In the genomic region with DNA sequence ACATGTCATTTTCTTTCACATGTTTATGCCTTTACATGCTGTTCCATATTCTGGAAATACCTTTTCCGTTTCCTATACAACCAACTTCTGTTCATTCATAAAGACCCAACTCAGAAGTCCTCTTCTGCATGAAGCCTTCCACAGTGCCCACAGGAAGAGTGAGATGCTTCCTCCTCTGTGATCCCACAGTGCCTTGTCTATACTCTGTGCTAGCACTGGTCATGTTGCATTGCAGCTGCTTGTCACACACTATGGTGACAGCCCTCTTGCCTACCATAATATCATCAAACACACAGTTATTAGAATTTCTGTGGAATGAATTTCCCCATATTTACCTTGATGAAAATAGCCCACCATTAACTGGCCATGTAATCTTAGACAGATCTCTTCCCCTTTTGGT, we compare ENCODE assay signal across 22 cellular contexts. TPM values are rescaled to one million over a fixed set of nuclear protein-coding genes. Genes with fewer than 3 reads are reported as not detected.
"Had no signal": no experiment of that assay in that cellular context is flagged by ENCODE, and none has a peak within 500 bp of the region (broad histone marks: within the 10 kb centered on the region; RNA-seq: fewer than 3 reads in every experiment).

No MANE protein-coding gene starts in this region.

- DNase-seq: activated CD4-positive, alpha-beta T cell treated with anti-CD3 and anti-CD28 coated beads, Interleukin-2, amount 10 ng/mL, durations not matched to agents 7 days and 5 days; activated CD8-positive, alpha-beta T cell treated with anti-CD3 and anti-CD28 coated beads, Interleukin-2, amount 10 ng/mL, durations not matched to agents 7 days and 5 days; activated naive CD4-positive, alpha-beta T cell treated with anti-CD3 and anti-CD28 coated beads for 36 hours; activated T-cell treated with anti-CD3 and anti-CD28 coated beads, Interleukin-2, amount 50 U/mL, for 24 hours; anterior cingulate cortex; colonic mucosa; endodermal cell; gastrocnemius medialis; heart left ventricle; left lung; nephron progenitor cell; nucleus accumbens; stimulated activated CD4-positive, alpha-beta T cell treated with anti-CD3 and anti-CD28 coated beads, Interleukin-15, amount 100 ng/mL, for 24 hours; stimulated activated CD4-positive, alpha-beta T cell treated with anti-CD3 and anti-CD28 coated beads, Interleukin-2, amount 100 ng/mL, for 48 hours; T1000 had no signal

- H3K27me3 ChIP-seq: colonic mucosa, gastrocnemius medialis, heart left ventricle, left lung had no signal

- H3K9me3 ChIP-seq: colonic mucosa, gastrocnemius medialis, heart left ventricle, left lung, thoracic aorta had no signal

- H3K27ac Mint-ChIP-seq: activated CD4-positive, alpha-beta T cell treated with anti-CD3 and anti-CD28 coated beads, Interleukin-2, amount 10 ng/mL, durations not matched to agents 7 days and 5 days; activated CD8-positive, alpha-beta T cell treated with anti-CD3 and anti-CD28 coated beads, Interleukin-2, amount 10 ng/mL, durations not matched to agents 7 days and 5 days; activated naive CD4-positive, alpha-beta T cell treated with anti-CD3 and anti-CD28 coated beads for 36 hours; activated T-cell treated with anti-CD3 and anti-CD28 coated beads, Interleukin-2, amount 50 U/mL, for 24 hours; activated T-helper 2 cell treated with anti-CD3 and anti-CD28 coated beads, Interferon-gamma antibody, Interleukin-2, Interleukin-4, amounts not matched to agents 10 μg/mL and 5 μg/mL and 100 μg/mL, durations not matched to agents 14 hours and 24 hours and 36 hours; endodermal cell; memory B cell; nephron progenitor cell had no signal

- H3K4me1 Mint-ChIP-seq: activated CD4-positive, alpha-beta T cell treated with anti-CD3 and anti-CD28 coated beads, Interleukin-2, amount 10 ng/mL, durations not matched to agents 7 days and 5 days; central memory CD8-positive, alpha-beta T cell; memory B cell had no signal

- H3K36me3 ChIP-seq: colonic mucosa, gastrocnemius medialis, left lung, thoracic aorta had no signal

- H3K27ac ChIP-seq: colonic mucosa, epithelial cell of prostate, left lung, thoracic aorta had no signal

- H3K9me3 Mint-ChIP-seq: activated CD4-positive, alpha-beta T cell treated with anti-CD3 and anti-CD28 coated beads, Interleukin-2, amount 10 ng/mL, durations not matched to agents 7 days and 5 days; activated naive CD4-positive, alpha-beta T cell treated with anti-CD3 and anti-CD28 coated beads for 36 hours; activated T-cell treated with anti-CD3 and anti-CD28 coated beads, Interleukin-2, amount 50 U/mL, for 24 hours; activated T-helper 2 cell treated with anti-CD3 and anti-CD28 coated beads, Interferon-gamma antibody, Interleukin-2, Interleukin-4, amounts not matched to agents 10 μg/mL and 5 μg/mL and 100 μg/mL, durations not matched to agents 14 hours and 24 hours and 36 hours; central memory CD8-positive, alpha-beta T cell; endodermal cell had no signal

- H3K4me1 ChIP-seq: colonic mucosa had no signal

- ATAC-seq: activated CD4-positive, CD25-positive, alpha-beta regulatory T cell treated with anti-CD3 and anti-CD28 coated beads, Interleukin-2, amount 50 U/mL, for 24 hours; activated CD8-positive, alpha-beta T cell treated with anti-CD3 and anti-CD28 coated beads, Interleukin-2, amount 10 ng/mL, durations not matched to agents 7 days and 5 days; gastrocnemius medialis; heart left ventricle; left lung had no signal

- H3K4me3 Mint-ChIP-seq: activated CD4-positive, alpha-beta T cell treated with anti-CD3 and anti-CD28 coated beads, Interleukin-2, amount 10 ng/mL, durations not matched to agents 7 days and 5 days; activated CD8-positive, alpha-beta T cell treated with anti-CD3 and anti-CD28 coated beads, Interleukin-2, amount 10 ng/mL, durations not matched to agents 7 days and 5 days; activated naive CD4-positive, alpha-beta T cell treated with anti-CD3 and anti-CD28 coated beads for 36 hours; activated T-cell treated with anti-CD3 and anti-CD28 coated beads, Interleukin-2, amount 50 U/mL, for 24 hours; brain; central memory CD8-positive, alpha-beta T cell; endodermal cell; memory B cell; nephron progenitor cell had no signal

- H3K36me3 Mint-ChIP-seq: brain, memory B cell had no signal

- H3K4me3 ChIP-seq: colonic mucosa, gastrocnemius medialis, heart left ventricle, left lung, thoracic aorta had no signal

- H3K27me3 Mint-ChIP-seq: activated CD4-positive, alpha-beta T cell treated with anti-CD3 and anti-CD28 coated beads, Interleukin-2, amount 10 ng/mL, durations not matched to agents 7 days and 5 days; activated T-cell treated with anti-CD3 and anti-CD28 coated beads, Interleukin-2, amount 50 U/mL, for 24 hours; brain; memory B cell had no signal

RNA-seq across cellular contexts. Expression of a gene that starts 8.9 kb away (rescaled TPM):
- total RNA-seq: activated CD8-positive, alpha-beta T cell treated with anti-CD3 and anti-CD28 coated beads, Interleukin-2, amount 10 ng/mL, durations not matched to agents 7 days and 5 days; activated T-helper 2 cell treated with anti-CD3 and anti-CD28 coated beads, Interferon-gamma antibody, Interleukin-2, Interleukin-4, amounts not matched to agents 10 μg/mL and 5 μg/mL and 100 μg/mL, durations not matched to agents 14 hours and 24 hours and 36 hours had no signal
